In the genomic region with DNA sequence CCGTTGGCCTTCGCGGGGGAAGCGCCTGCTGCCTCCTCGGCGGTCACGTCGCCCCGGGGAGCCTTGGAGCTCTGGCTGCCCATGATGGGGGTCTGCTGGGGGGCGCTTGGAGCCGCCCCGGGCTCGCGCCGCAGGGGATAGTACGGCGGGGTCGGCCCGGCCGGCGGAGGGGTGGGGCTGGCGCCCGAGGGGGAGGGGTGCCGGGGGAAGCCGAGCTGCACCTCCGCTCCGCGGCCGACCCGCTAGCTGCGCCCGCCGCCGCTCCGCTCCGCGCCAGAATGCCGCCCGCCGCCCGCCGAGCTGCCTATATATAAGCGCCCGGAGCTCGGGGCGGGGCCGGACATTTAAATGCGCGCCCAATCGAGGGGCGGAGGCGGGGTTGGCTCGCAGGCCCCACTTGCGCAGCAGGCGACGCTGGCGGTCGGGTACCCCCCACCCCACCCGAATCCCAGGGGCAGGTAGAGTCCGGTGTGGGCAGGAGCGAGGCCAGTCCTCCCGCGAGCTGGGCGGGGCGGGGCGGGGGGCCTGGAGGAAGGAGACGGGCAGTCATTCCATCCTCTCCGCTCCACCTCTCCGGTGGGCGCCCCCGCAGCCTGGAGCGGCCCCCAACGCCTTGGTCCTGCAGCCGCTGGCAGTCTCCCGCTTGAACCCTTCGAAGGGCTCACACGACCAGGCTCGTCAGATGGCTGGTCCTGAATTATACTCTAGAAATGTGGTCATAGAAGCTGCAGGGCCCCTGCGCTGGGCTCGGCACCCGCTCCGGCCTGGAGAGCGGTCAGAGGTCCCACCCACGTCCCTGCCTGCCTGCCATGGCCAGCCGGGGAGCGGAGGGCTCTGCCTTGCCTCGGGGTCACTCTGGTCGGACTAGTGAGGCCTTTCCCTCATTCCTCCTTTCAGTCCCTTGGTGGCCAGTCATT, we compare ENCODE assay signal across 8 cellular contexts. TPM values are rescaled to one million over a fixed set of nuclear protein-coding genes. Genes with fewer than 3 reads are reported as not detected.
DNase-seq lines count a peak whose midpoint lies in the region; ATAC-seq, FAIRE-seq and TF ChIP-seq lines count a peak whose summit lies in the region.

A gene with protein sequence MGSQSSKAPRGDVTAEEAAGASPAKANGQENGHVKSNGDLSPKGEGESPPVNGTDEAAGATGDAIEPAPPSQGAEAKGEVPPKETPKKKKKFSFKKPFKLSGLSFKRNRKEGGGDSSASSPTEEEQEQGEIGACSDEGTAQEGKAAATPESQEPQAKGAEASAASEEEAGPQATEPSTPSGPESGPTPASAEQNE (minus strand): TSS at position 283 of the 917 bp plus-strand sequence. CDS start 200 bp downstream, at position 83.

- peak within 1 kb of the TSS; percentile 73 for H3K4me3 ChIP-seq in brain microvascular endothelial cell (ENCODE audit: low read depth, low read length)
- H3K4me3 ChIP-seq in small intestine (ENCODE audit: low read depth in 1 of 2, low read length in 2 of 2), result peak within 1 kb of the TSS; percentile 65 to 70

- FAIRE-seq in small intestine (lab: Jason Lieb, UNC), result no peak

- DNase-seq in GDM1 (lab: John Stamatoyannopoulos, UW) (peak; percentile 53), NCI-H187 treated with DMSO at 0.1 percent for 48 hours (lab: John Stamatoyannopoulos, UW) (peak; percentile 14), brain microvascular endothelial cell (peak; percentile 34), iPS-NIHi7 (ENCODE audit: extremely low spot score) (peak; percentile 83), small intestine (peak; percentile 64)

- H3K27ac ChIP-seq in VCaP, result peak within 1 kb of the TSS; percentile 92
- H3K27ac ChIP-seq in brain microvascular endothelial cell, result peak within 1 kb of the TSS; percentile 44
- H3K27ac ChIP-seq in small intestine (ENCODE audit: low read depth in 1 of 2, low read length in 1 of 2), result peak within 1 kb of the TSS; percentile 5 to 72

- H3K27me3 ChIP-seq in brain microvascular endothelial cell (replicated peaks) (no peaks in the 10 kb centered on the region), small intestine (ENCODE audit: control insufficient read depth in 2 of 2, insufficient read depth in 2 of 2, low read length in 2 of 2) (no peaks in the 10 kb centered on the region)

- H3K36me3 ChIP-seq in brain microvascular endothelial cell (replicated peaks), result peaks cover 30% of the 10 kb centered on the region
- H3K36me3 ChIP-seq in small intestine (ENCODE audit: control insufficient read depth in 2 of 2, insufficient read depth in 2 of 2, low read length in 2 of 2), result peaks cover 7 to 11% of the 10 kb centered on the region in 2 donors

- ATAC-seq in HG02571 (IDR thresholded peaks at IDR 0.05; ENCODE audit: unreplicated experiment), result peak; percentile 42
- no peak for ATAC-seq in GM19395 (IDR thresholded peaks at IDR 0.05; ENCODE audit: unreplicated experiment)

- TF ChIP-seq CTCF in VCaP (conservative IDR thresholded peaks at IDR 0.05), result no peak
- TF ChIP-seq CTCF in brain microvascular endothelial cell (IDR thresholded peaks at IDR 0.05; ENCODE audit: low read depth, low read length, missing control alignments), result no peak

- peaks cover 0 to 2% of the 10 kb centered on the region in 2 donors for H3K4me1 ChIP-seq in small intestine (ENCODE audit: control insufficient read depth in 2 of 2, insufficient read depth in 1 of 2, low read depth in 1 of 2, low read length in 1 of 2)

- in situ Hi-C loops in brain microvascular endothelial cell (cut with HindIII; ENCODE audit: low pct_ligation_motif_present, low sequenced_read_pairs), result no loop called here

- H3K9me3 ChIP-seq in small intestine (ENCODE audit: control insufficient read depth, low read depth), result no peaks in the 10 kb centered on the region

- 5 to 14% (median 6%) methylated on average over 51 to 88 of the region's 88 CpGs for WGBS in small intestine, 3 donors

RNA-seq across cellular contexts. Expression of the gene that starts here (rescaled TPM):
- polyA plus RNA-seq in small intestine, result 100 to 1,000 TPM in 1 of 3 donors, 10 to 100 TPM in 2; 55.9 to 132 (median 56.7) TPM

Comparison
In these comparisons a context has a peak if more than half of its experiments do, and no peak if none do; other contexts are left out.
1. DNase-seq: peak in every context shown above with its lines; median percentile 83 in iPS-NIHi7; 64 in small intestine; 53 in GDM1; 34 in brain microvascular endothelial cell; 14 in NCI-H187 treated with DMSO at 0.1 percent for 48 hours.
2. H3K27ac ChIP-seq: peak in every context shown above with its lines; median percentile 92 in VCaP; 44 in brain microvascular endothelial cell; 38 in small intestine.